In the genomic region with DNA sequence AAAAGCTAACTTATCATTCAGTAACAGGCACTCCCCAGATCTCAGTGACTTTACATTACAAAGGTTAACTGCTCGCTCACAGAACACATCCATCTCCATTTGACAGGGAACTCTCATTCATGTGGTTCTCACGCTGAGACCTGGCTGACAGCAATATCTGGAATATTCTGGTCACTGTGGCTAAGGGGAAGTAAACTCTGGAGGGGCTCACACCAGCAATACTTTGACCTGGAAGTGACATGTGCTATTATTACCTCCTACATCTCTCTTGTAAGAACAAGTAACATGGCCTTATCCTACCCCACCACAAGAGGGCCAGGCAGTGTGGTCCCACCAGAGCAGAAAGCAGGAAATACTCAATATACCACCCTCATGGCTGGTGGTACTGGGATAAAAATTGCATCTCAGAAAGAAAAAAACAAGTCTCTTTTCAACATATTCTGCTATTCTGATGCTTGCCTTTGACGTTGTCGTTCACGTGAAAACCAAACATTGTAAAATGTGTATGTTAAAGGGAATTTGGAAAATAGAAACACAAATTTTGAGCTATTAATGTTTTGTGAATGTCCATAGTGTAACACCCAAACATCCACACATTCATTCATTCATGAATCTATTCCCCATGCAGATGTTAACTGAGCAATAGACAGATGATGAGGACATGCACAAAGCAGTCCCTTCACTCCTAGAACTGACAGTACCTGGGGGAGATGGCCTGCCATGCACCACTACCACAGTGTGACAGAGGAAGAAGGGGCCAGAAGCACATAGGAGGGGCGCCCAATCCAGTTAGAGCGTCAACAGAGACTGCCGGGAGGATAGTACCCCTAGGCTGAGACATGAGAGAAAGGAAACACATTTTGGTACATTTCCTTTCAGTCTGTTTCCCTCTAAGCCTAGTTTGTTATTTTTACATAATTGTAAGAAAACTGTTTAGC, we compare ENCODE assay signal across 8 cellular contexts.
DNase-seq lines count a peak whose midpoint lies in the region; ATAC-seq and TF ChIP-seq lines count a peak whose summit lies in the region.

No MANE protein-coding gene starts in this region.

- peak overlapping the region; percentile 21 to 82 (median 54); a peak in 20 of 22 replicates for H3K4me2 ChIP-seq in BLaER1 treated with 17β-estradiol and CSF1 and Interleukin-3, amounts not matched to agents 10 nM and 100 nM

- no peaks in the 10 kb centered on the region for H4K20me1 ChIP-seq in BLaER1 treated with 17β-estradiol and CSF1 and Interleukin-3, amounts not matched to agents 10 nM and 100 nM

- peak overlapping the region in 8 of 11 experiments; percentile 35 to 63 (median 50); a peak in 15 of 22 replicates for H3K27ac ChIP-seq in BLaER1 treated with 17β-estradiol and CSF1 and Interleukin-3, amounts not matched to agents 10 nM and 100 nM
- H3K27ac ChIP-seq in foreskin keratinocyte = no peak overlapping the region

- no peaks in the 10 kb centered on the region for H3K36me3 ChIP-seq in BLaER1 treated with 17β-estradiol and CSF1 and Interleukin-3, amounts not matched to agents 10 nM and 100 nM

- no peaks in the 10 kb centered on the region for H3K27me3 ChIP-seq in BLaER1 treated with 17β-estradiol and CSF1 and Interleukin-3, amounts not matched to agents 10 nM and 100 nM
- H3K27me3 ChIP-seq in foreskin keratinocyte = no peaks in the 10 kb centered on the region

- DNase-seq in NOMO-1 (lab: John Stamatoyannopoulos, UW; ENCODE audit: unreplicated experiment in 2 of 2) (peak; percentile 50 to 57), foreskin keratinocyte (peak in 1 of 2 donors; percentile 20), GOT3 (lab: John Stamatoyannopoulos, UW) (no peak)
- DNase-seq in activated CD8-positive, alpha-beta memory T cell treated with anti-CD3 and anti-CD28 coated beads, Interleukin-2, amount 50 U/mL, for 48 hours = peak; percentile 57
- peak; percentile 11 to 30 (median 27) for DNase-seq in stimulated activated CD4-positive, alpha-beta T cell treated with anti-CD3 and anti-CD28 coated beads, Interleukin-12 subunit alpha, Interleukin-12 subunit beta, amount 100 ng/mL, for 48 hours (ENCODE audit: low read depth in 2 of 3, low spot score in 1 of 3)

- H3K9me3 ChIP-seq in BLaER1 treated with 17β-estradiol and CSF1 and Interleukin-3, amounts not matched to agents 10 nM and 100 nM (replicated peaks in 1 of 11) = no peaks in the 10 kb centered on the region

- ATAC-seq in GM18868 (IDR thresholded peaks at IDR 0.05; ENCODE audit: unreplicated experiment) = peak; percentile 93
- ATAC-seq in HG03354 (IDR thresholded peaks at IDR 0.05; ENCODE audit: poor library complexity, severe bottlenecking, unreplicated experiment) = peak; percentile 94
- peak; percentile 56 for ATAC-seq in foreskin keratinocyte

- H3K4me3 ChIP-seq in BLaER1 treated with 17β-estradiol and CSF1 and Interleukin-3, amounts not matched to agents 10 nM and 100 nM = peak overlapping the region in 1 of 10 experiments; percentile 35; a peak in 2 of 20 replicates

- TF ChIP-seq CTCF in foreskin keratinocyte (conservative IDR thresholded peaks at IDR 0.05) = peak; percentile 63

- H3K9ac ChIP-seq in BLaER1 treated with 17β-estradiol and CSF1 and Interleukin-3, amounts not matched to agents 10 nM and 100 nM = peak overlapping the region in 5 of 11 experiments; percentile 3 to 47 (median 28); a peak in 3 of 22 replicates

- peaks cover 5 to 28% (median 21%) of the 10 kb centered on the region in 10 experiments; a peak in 19 of 20 replicates for H3K4me1 ChIP-seq in BLaER1 treated with 17β-estradiol and CSF1 and Interleukin-3, amounts not matched to agents 10 nM and 100 nM
- H3K4me1 ChIP-seq in foreskin keratinocyte = no peaks in the 10 kb centered on the region
